In the genomic region with DNA sequence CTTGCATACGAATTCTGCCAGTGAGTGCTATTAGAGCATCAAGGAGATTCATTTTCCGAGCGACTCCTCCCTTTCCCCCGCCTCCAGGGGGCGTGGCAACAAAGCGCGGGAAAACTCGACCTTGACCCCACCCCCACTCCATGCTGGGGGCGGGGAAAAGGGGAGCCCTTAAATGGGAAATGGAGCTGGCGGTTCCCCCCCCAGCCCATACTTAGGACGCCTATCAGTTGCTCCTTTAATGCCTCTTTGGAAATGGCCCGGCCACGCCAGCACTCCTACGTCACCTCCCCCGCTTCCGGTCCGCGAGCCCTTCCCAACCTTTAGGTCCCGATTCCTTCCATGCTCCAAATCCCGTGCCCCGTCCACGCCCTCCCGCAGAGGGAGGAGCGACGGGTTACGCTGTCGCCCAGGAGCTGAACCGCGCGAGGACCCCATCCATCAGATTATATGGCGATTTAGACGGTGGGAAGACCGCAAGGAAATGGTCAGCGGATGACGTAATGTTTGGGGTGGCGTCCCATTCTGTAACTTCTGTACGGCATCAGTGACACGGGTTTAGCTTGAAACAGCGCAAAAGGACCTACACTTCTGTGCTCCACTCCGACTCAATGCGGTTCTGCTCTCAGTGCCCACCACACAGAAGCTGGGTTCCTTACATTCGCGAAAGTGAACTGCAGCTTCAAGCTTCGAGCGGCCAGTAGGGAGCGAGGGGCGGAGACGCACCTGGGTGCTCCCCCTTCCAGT, we compare ENCODE assay signal across 1 cellular context.
TF ChIP-seq lines count a peak whose summit lies in the region.

No MANE protein-coding gene starts in this region.

TF ChIP-seq in K562, 482 proteins besides CTCF, POLR2A, EP300 and RAD21 (continued from another document and continues in another):
- TF ChIP-seq YY1 (IDR thresholded peaks at IDR 0.05; ENCODE audit: borderline replicate concordance in 1 of 3, control insufficient read depth in 1 of 3, extremely low read depth in 1 of 3, insufficient read depth in 3 of 3, insufficient read length in 1 of 3, insufficient replicate concordance in 2 of 3, low read depth in 1 of 3, low read length in 2 of 3) (peak in 2 of 3 experiments; percentile 46 to 49), BCOR (IDR thresholded peaks at IDR 0.05) (peak; percentile 32), HDAC2 (IDR thresholded peaks at IDR 0.05) (peak; percentile 91), MLX (CRISPR knock-in tag; conservative IDR thresholded peaks at IDR 0.05) (peak in 1 of 2 experiments; percentile 79; a peak in 1 of 4 replicates), SAP30 (IDR thresholded peaks at IDR 0.05; ENCODE audit: borderline replicate concordance, insufficient read depth, low read depth, low read length, poor library complexity, severe bottlenecking) (peak; percentile 61), CEBPB (tag; IDR thresholded peaks at IDR 0.05) (peak; percentile 96), THAP12 (CRISPR knock-in tag; IDR thresholded peaks at IDR 0.05) (no peak), ZKSCAN1 (IDR thresholded peaks at IDR 0.05; ENCODE audit: low read depth, low read length) (0 out of 2 replicates have a peak, but pooled peaks have one; percentile 3), ERF (CRISPR knock-in tag; IDR thresholded peaks at IDR 0.05) (peak; percentile 85), HDAC8 (tag; IDR thresholded peaks at IDR 0.05) (peak; percentile 79), ZNF263 (CRISPR knock-in tag; IDR thresholded peaks at IDR 0.05; ENCODE audit: borderline replicate concordance) (peak; percentile 65), TRIM28 (IDR thresholded peaks at IDR 0.05) (peak; percentile 17; the same call in 1 of the 2 replicates), HMG20A (CRISPR knock-in tag; conservative IDR thresholded peaks at IDR 0.05) (no peak), SMAD3 (CRISPR knock-in tag; conservative IDR thresholded peaks at IDR 0.05) (0 out of 2 replicates have a peak, but pooled peaks have one; percentile 44), MXD1 (CRISPR knock-in tag; IDR thresholded peaks at IDR 0.05; ENCODE audit: borderline replicate concordance, poor library complexity, severe bottlenecking) (no peak), ZNF699 (CRISPR knock-in tag; IDR thresholded peaks at IDR 0.05; ENCODE audit: insufficient replicate concordance) (no peak), ZFX (CRISPR knock-in tag; IDR thresholded peaks at IDR 0.05) (no peak), SRF (CRISPR knock-in tag; IDR thresholded peaks at IDR 0.05) (peak in 1 of 2 experiments; percentile 87; a peak in 1 of 4 replicates), BRD4 (IDR thresholded peaks at IDR 0.05) (peak; percentile 69; the same call in 1 of the 2 replicates), LCOR (CRISPR knock-in tag; IDR thresholded peaks at IDR 0.05) (peak; percentile 88), SMC3 (conservative IDR thresholded peaks at IDR 0.05; ENCODE audit: insufficient read depth, low read depth, low read length) (0 out of 2 replicates have a peak, but pooled peaks have one; percentile 4), HCFC1 (IDR thresholded peaks at IDR 0.05; ENCODE audit: low read depth, low read length) (peak; percentile 33), KDM5B (IDR thresholded peaks at IDR 0.05; ENCODE audit: insufficient replicate concordance, low read depth, low read length) (peak; percentile 64), ELF1 (tag; IDR thresholded peaks at IDR 0.05) (peak; percentile 81), DPF2 (IDR thresholded peaks at IDR 0.05) (peak; percentile 81), KLF10 (CRISPR knock-in tag; IDR thresholded peaks at IDR 0.05) (no peak), MLLT1 (IDR thresholded peaks at IDR 0.05) (peak in 1 of 2 experiments; percentile 75; a peak in 2 of 4 replicates), MAZ (CRISPR knock-in tag; conservative IDR thresholded peaks at IDR 0.05 in 1 of 2, IDR thresholded peaks at IDR 0.05 in 1 of 2) (peak; percentile 62 to 92; a peak in 3 of 4 replicates), NBN (IDR thresholded peaks at IDR 0.05; ENCODE audit: low read depth) (peak; percentile 97), PHTF2 (CRISPR knock-in tag; IDR thresholded peaks at IDR 0.05) (no peak), RBBP5 (IDR thresholded peaks at IDR 0.05; ENCODE audit: borderline replicate concordance, insufficient read depth, low read length, poor library complexity, severe bottlenecking) (peak; percentile 48), NFRKB (IDR thresholded peaks at IDR 0.05; ENCODE audit: low read depth) (peak; percentile 86), ARID1B (IDR thresholded peaks at IDR 0.05) (peak; percentile 69), JUN (IDR thresholded peaks at IDR 0.05; ENCODE audit: borderline replicate concordance, low read depth, low read length) (peak; percentile 81), JUN (CRISPR knock-in tag; IDR thresholded peaks at IDR 0.05; ENCODE audit: borderline replicate concordance) (peak; percentile 95), HMGN3 (IDR thresholded peaks at IDR 0.05; ENCODE audit: borderline replicate concordance, extremely low read depth, insufficient read length, low read depth, low read length) (peak; percentile 62), BHLHE40 (IDR thresholded peaks at IDR 0.05; ENCODE audit: low read length) (peak; percentile 87), EGR1 (conservative IDR thresholded peaks at IDR 0.05) (peak; percentile 97), SRSF9 (IDR thresholded peaks at IDR 0.05; ENCODE audit: borderline replicate concordance, low read depth, low read length) (no peak)
- TF ChIP-seq, protein P1, sequence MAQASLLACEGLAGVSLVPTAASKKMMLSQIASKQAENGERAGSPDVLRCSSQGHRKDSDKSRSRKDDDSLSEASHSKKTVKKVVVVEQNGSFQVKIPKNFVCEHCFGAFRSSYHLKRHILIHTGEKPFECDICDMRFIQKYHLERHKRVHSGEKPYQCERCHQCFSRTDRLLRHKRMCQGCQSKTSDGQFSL (CRISPR knock-in tag; IDR thresholded peaks at IDR 0.05) = peak; percentile 100
- TF ChIP-seq, protein P1 (tag; IDR thresholded peaks at IDR 0.05) = peak in 1 of 2 experiments; percentile 99; a peak in 2 of 4 replicates
- TF ChIP-seq, protein P2, sequence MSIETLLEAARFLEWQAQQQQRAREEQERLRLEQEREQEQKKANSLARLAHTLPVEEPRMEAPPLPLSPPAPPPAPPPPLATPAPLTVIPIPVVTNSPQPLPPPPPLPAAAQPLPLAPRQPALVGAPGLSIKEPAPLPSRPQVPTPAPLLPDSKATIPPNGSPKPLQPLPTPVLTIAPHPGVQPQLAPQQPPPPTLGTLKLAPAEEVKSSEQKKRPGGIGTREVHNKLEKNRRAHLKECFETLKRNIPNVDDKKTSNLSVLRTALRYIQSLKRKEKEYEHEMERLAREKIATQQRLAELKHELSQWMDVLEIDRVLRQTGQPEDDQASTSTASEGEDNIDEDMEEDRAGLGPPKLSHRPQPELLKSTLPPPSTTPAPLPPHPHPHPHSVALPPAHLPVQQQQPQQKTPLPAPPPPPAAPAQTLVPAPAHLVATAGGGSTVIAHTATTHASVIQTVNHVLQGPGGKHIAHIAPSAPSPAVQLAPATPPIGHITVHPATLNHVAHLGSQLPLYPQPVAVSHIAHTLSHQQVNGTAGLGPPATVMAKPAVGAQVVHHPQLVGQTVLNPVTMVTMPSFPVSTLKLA (conservative IDR thresholded peaks at IDR 0.05) = peak; percentile 80 to 93
- TF ChIP-seq, protein P3, sequence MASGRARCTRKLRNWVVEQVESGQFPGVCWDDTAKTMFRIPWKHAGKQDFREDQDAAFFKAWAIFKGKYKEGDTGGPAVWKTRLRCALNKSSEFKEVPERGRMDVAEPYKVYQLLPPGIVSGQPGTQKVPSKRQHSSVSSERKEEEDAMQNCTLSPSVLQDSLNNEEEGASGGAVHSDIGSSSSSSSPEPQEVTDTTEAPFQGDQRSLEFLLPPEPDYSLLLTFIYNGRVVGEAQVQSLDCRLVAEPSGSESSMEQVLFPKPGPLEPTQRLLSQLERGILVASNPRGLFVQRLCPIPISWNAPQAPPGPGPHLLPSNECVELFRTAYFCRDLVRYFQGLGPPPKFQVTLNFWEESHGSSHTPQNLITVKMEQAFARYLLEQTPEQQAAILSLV (tag; IDR thresholded peaks at IDR 0.05) = peak; percentile 68; the same call in 1 of the 2 replicates
- TF ChIP-seq, protein P4, sequence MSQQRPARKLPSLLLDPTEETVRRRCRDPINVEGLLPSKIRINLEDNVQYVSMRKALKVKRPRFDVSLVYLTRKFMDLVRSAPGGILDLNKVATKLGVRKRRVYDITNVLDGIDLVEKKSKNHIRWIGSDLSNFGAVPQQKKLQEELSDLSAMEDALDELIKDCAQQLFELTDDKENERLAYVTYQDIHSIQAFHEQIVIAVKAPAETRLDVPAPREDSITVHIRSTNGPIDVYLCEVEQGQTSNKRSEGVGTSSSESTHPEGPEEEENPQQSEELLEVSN (IDR thresholded peaks at IDR 0.05; ENCODE audit: borderline replicate concordance in 1 of 2, extremely low read depth in 1 of 2, insufficient read depth in 1 of 2, insufficient read length in 1 of 2, low read depth in 1 of 2, low read length in 1 of 2, poor library complexity in 1 of 2, severe bottlenecking in 1 of 2) = peak; percentile 95 to 98
- TF ChIP-seq, protein P5, sequence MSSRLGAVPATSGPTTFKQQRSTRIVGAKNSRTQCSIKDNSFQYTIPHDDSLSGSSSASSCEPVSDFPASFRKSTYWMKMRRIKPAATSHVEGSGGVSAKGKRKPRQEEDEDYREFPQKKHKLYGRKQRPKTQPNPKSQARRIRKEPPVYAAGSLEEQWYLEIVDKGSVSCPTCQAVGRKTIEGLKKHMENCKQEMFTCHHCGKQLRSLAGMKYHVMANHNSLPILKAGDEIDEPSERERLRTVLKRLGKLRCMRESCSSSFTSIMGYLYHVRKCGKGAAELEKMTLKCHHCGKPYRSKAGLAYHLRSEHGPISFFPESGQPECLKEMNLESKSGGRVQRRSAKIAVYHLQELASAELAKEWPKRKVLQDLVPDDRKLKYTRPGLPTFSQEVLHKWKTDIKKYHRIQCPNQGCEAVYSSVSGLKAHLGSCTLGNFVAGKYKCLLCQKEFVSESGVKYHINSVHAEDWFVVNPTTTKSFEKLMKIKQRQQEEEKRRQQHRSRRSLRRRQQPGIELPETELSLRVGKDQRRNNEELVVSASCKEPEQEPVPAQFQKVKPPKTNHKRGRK (tag; IDR thresholded peaks at IDR 0.05) = no peak
- TF ChIP-seq, protein P6, sequence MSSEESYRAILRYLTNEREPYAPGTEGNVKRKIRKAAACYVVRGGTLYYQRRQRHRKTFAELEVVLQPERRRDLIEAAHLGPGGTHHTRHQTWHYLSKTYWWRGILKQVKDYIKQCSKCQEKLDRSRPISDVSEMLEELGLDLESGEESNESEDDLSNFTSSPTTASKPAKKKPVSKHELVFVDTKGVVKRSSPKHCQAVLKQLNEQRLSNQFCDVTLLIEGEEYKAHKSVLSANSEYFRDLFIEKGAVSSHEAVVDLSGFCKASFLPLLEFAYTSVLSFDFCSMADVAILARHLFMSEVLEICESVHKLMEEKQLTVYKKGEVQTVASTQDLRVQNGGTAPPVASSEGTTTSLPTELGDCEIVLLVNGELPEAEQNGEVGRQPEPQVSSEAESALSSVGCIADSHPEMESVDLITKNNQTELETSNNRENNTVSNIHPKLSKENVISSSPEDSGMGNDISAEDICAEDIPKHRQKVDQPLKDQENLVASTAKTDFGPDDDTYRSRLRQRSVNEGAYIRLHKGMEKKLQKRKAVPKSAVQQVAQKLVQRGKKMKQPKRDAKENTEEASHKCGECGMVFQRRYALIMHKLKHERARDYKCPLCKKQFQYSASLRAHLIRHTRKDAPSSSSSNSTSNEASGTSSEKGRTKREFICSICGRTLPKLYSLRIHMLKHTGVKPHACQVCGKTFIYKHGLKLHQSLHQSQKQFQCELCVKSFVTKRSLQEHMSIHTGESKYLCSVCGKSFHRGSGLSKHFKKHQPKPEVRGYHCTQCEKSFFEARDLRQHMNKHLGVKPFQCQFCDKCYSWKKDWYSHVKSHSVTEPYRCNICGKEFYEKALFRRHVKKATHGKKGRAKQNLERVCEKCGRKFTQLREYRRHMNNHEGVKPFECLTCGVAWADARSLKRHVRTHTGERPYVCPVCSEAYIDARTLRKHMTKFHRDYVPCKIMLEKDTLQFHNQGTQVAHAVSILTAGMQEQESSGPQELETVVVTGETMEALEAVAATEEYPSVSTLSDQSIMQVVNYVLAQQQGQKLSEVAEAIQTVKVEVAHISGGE (CRISPR knock-in tag; IDR thresholded peaks at IDR 0.05) = peak in 2 of 3 experiments; percentile 40 to 57; a peak in 3 of 6 replicates
